ENCODE assay signal across 8 cellular contexts in genomic region chr11:64148200-64148916, GRCh38. TPM values are rescaled to one million over a fixed set of nuclear protein-coding genes. Genes with fewer than 3 reads are reported as not detected.
DNase-seq lines count a peak whose midpoint lies in the region; ATAC-seq, FAIRE-seq and TF ChIP-seq lines count a peak whose summit lies in the region.

No MANE protein-coding gene starts in this region.

- ATAC-seq in CD4-positive, CD25-positive, alpha-beta regulatory T cell (ENCODE audit: low read depth in 2 of 2) = peak; percentile 48 to 54
- ATAC-seq in Panc1 (peak; percentile 82), HG02970 (IDR thresholded peaks at IDR 0.05; ENCODE audit: low FRiP score, unreplicated experiment) (no peak)
- ATAC-seq in stimulated activated naive B cell treated with anti-CD40 and anti-IgM and Interleukin-4, amounts not matched to agents 10 μg/mL and 1 μg/mL and 100 μg/mL, for 72 hours (replicated peaks) = peak; percentile 73 to 76

- peak overlapping the region; percentile 77 for H3K4me2 ChIP-seq in fibroblast of lung (ENCODE audit: extremely low read depth, insufficient read depth, low read length)

- intact Hi-C loops in Panc1 (cut with micrococcal nuclease; ENCODE audit: unreplicated experiment) = no loop called here

- no peak overlapping the region for H3K27ac Mint-ChIP-seq in CD4-positive, CD25-positive, alpha-beta regulatory T cell
- peak overlapping the region; percentile 93 to 97 (median 96) for H3K27ac Mint-ChIP-seq in nephron
- H3K27ac Mint-ChIP-seq in stimulated activated naive B cell treated with anti-CD40 and anti-IgM and Interleukin-4, amounts not matched to agents 10 μg/mL and 1 μg/mL and 100 μg/mL, for 72 hours = no peak overlapping the region

- H2AFZ ChIP-seq in fibroblast of lung (ENCODE audit: low read length) = no peak overlapping the region

- H3K4me1 Mint-ChIP-seq in CD4-positive, CD25-positive, alpha-beta regulatory T cell = peaks cover 0 to 19% (median 10%) of the 10 kb centered on the region in 4 donors
- peaks cover 26% of the 10 kb centered on the region for H3K4me1 Mint-ChIP-seq in nephron
- H3K4me1 Mint-ChIP-seq in stimulated activated naive B cell treated with anti-CD40 and anti-IgM and Interleukin-4, amounts not matched to agents 10 μg/mL and 1 μg/mL and 100 μg/mL, for 72 hours = peaks cover 19 to 22% of the 10 kb centered on the region in 2 donors

- peak; percentile 57 to 66 (median 65) for DNase-seq in CD4-positive, CD25-positive, alpha-beta regulatory T cell
- peak; percentile 74 for DNase-seq in HTR-8/SVneo (ENCODE audit: insufficient read length, low spot score)
- no peak for DNase-seq in Panc1 (ENCODE audit: low read depth, low spot score)
- DNase-seq in activated T-helper 1 cell treated with Interleukin-2 at 50 U/mL for 16 hours (ENCODE audit: low read depth) = peak; percentile 52
- peak; percentile 45 to 82 for DNase-seq in fibroblast of lung (ENCODE audit: low read depth in 2 of 2)
- DNase-seq in stimulated activated naive B cell treated with anti-CD40 and anti-IgM and Interleukin-4, amounts not matched to agents 10 μg/mL and 1 μg/mL and 100 μg/mL, for 72 hours = peak; percentile 50

- no peaks in the 10 kb centered on the region for H3K36me3 ChIP-seq in CD4-positive, CD25-positive, alpha-beta regulatory T cell (ENCODE audit: control insufficient read depth, insufficient read depth, low read length)
- no peaks in the 10 kb centered on the region for H3K36me3 ChIP-seq in Panc1 (ENCODE audit: control insufficient read depth, insufficient read depth, low read length)
- H3K36me3 ChIP-seq in fibroblast of lung (ENCODE audit: control insufficient read depth, insufficient read depth, low read length) = no peaks in the 10 kb centered on the region

- no peaks in the 10 kb centered on the region for H3K9me3 ChIP-seq in CD4-positive, CD25-positive, alpha-beta regulatory T cell (ENCODE audit: control insufficient read depth in 2 of 2, low read length in 2 of 2)
- H3K9me3 ChIP-seq in Panc1 (ENCODE audit: control insufficient read depth, insufficient read depth, low read depth, low read length) (no peaks in the 10 kb centered on the region), fibroblast of lung (ENCODE audit: control insufficient read depth, insufficient read depth, low read depth, low read length) (no peaks in the 10 kb centered on the region)

- CTCF ChIA-PET in Panc1 (lab: Charles Lee) = interaction anchor here (0.6 to 0.8 kb wide), 3 partner anchors 16 to 108 kb away, joined by 3 to 4 read pairs (median 3); no protein-coding TSS in a partner anchor

- in situ Hi-C loops in Panc1 (cut with HindIII; ENCODE audit: low pct_unique_long_range_greater_than_20kb, low sequenced_read_pairs) = no loop called here

- no peak overlapping the region for H3K4me3 ChIP-seq in CD4-positive, CD25-positive, alpha-beta regulatory T cell (ENCODE audit: low read depth, low read length)
- no peak overlapping the region for H3K4me3 ChIP-seq in Panc1 (ENCODE audit: low read depth in 2 of 2, low read length in 2 of 2)
- H3K4me3 ChIP-seq in fibroblast of lung (replicated peaks in 1 of 4; ENCODE audit: control extremely low read depth in 1 of 4, insufficient read depth in 1 of 4, low read depth in 3 of 4, low read length in 4 of 4) = peak overlapping the region in 3 of 4 experiments; percentile 10 to 34 (median 25)

- no peak for FAIRE-seq in HTR-8/SVneo (lab: Jason Lieb, UNC)

- POLR2A ChIA-PET in Panc1 (lab: Charles Lee) = no interaction called here

- no peak overlapping the region for H3K27ac ChIP-seq in CD4-positive, CD25-positive, alpha-beta regulatory T cell (ENCODE audit: insufficient read depth, low read length, poor library complexity, severe bottlenecking)
- H3K27ac ChIP-seq in Panc1 (ENCODE audit: low read length) (no peak overlapping the region), fibroblast of lung (ENCODE audit: insufficient read depth, low read length) (no peak overlapping the region)

- no peak overlapping the region for H3K4me3 Mint-ChIP-seq in CD4-positive, CD25-positive, alpha-beta regulatory T cell
- H3K4me3 Mint-ChIP-seq in nephron = peak overlapping the region; percentile 69 to 81 (median 69)
- no peak overlapping the region for H3K4me3 Mint-ChIP-seq in stimulated activated naive B cell treated with anti-CD40 and anti-IgM and Interleukin-4, amounts not matched to agents 10 μg/mL and 1 μg/mL and 100 μg/mL, for 72 hours

- H3K79me2 ChIP-seq in fibroblast of lung (ENCODE audit: control insufficient read depth, insufficient read depth, low read length) = no peaks in the 10 kb centered on the region

- BruUV-seq in Panc1 (replicated peaks; lab: Mats Ljungman, UMichigan) = no TSS peak

- H3K27me3 ChIP-seq in CD4-positive, CD25-positive, alpha-beta regulatory T cell (ENCODE audit: control insufficient read depth, insufficient read depth, low read length) = no peaks in the 10 kb centered on the region
- no peaks in the 10 kb centered on the region for H3K27me3 ChIP-seq in Panc1 (ENCODE audit: control insufficient read depth, insufficient read depth, low read length)
- no peaks in the 10 kb centered on the region for H3K27me3 ChIP-seq in fibroblast of lung (ENCODE audit: control insufficient read depth, insufficient read depth, low read length)

- H3K27me3 Mint-ChIP-seq in CD4-positive, CD25-positive, alpha-beta regulatory T cell = no peaks in the 10 kb centered on the region
- peaks cover 17% of the 10 kb centered on the region for H3K27me3 Mint-ChIP-seq in nephron (ENCODE audit: low read depth)
- H3K27me3 Mint-ChIP-seq in stimulated activated naive B cell treated with anti-CD40 and anti-IgM and Interleukin-4, amounts not matched to agents 10 μg/mL and 1 μg/mL and 100 μg/mL, for 72 hours = no peaks in the 10 kb centered on the region

- peaks cover 0 to 2% (median 0%) of the 10 kb centered on the region in 7 donors for H3K9me3 Mint-ChIP-seq in CD4-positive, CD25-positive, alpha-beta regulatory T cell
- H3K9me3 Mint-ChIP-seq in nephron = no peaks in the 10 kb centered on the region
- H3K9me3 Mint-ChIP-seq in stimulated activated naive B cell treated with anti-CD40 and anti-IgM and Interleukin-4, amounts not matched to agents 10 μg/mL and 1 μg/mL and 100 μg/mL, for 72 hours = no peaks in the 10 kb centered on the region

- H3K9ac ChIP-seq in fibroblast of lung (ENCODE audit: insufficient read depth, low read length) = no peak overlapping the region

- H4K20me1 ChIP-seq in fibroblast of lung (ENCODE audit: control insufficient read depth, extremely low read depth, insufficient read depth, low read length) = no peaks in the 10 kb centered on the region

- H3K36me3 Mint-ChIP-seq in CD4-positive, CD25-positive, alpha-beta regulatory T cell = no peaks in the 10 kb centered on the region
- no peaks in the 10 kb centered on the region for H3K36me3 Mint-ChIP-seq in nephron (ENCODE audit: low read depth)
- peaks cover 4 to 5% of the 10 kb centered on the region in 2 donors for H3K36me3 Mint-ChIP-seq in stimulated activated naive B cell treated with anti-CD40 and anti-IgM and Interleukin-4, amounts not matched to agents 10 μg/mL and 1 μg/mL and 100 μg/mL, for 72 hours

- peaks cover 12% of the 10 kb centered on the region for H3K4me1 ChIP-seq in CD4-positive, CD25-positive, alpha-beta regulatory T cell (ENCODE audit: control insufficient read depth, insufficient read depth, low read length, poor library complexity, severe bottlenecking)
- H3K4me1 ChIP-seq in Panc1 (ENCODE audit: control insufficient read depth, insufficient read depth, low read length) = peaks cover 8% of the 10 kb centered on the region
- H3K4me1 ChIP-seq in fibroblast of lung (ENCODE audit: control insufficient read depth, extremely low read depth, insufficient read depth, low read length) = no peaks in the 10 kb centered on the region

- peak; percentile 95 for TF ChIP-seq CTCF in Panc1 (IDR thresholded peaks at IDR 0.05)
- TF ChIP-seq CTCF in fibroblast of lung (conservative IDR thresholded peaks at IDR 0.05 in 1 of 2, IDR thresholded peaks at IDR 0.05 in 1 of 2; ENCODE audit: low read depth in 1 of 2, low read length in 2 of 2) = peak; percentile 91 to 93
- TF ChIP-seq CTCF in nephron (IDR thresholded peaks at IDR 0.05; ENCODE audit: unreplicated experiment in 3 of 3) = peak; percentile 97

RNA-seq across cellular contexts. Expression of gene MACROD1, which starts 17.6 kb away (rescaled TPM):
- total RNA-seq in CD4-positive, CD25-positive, alpha-beta regulatory T cell = 5.6 TPM
- polyA plus RNA-seq in CD4-positive, CD25-positive, alpha-beta regulatory T cell = 10 to 100 TPM in 1 of 4 donors, 1 to 10 TPM in 3; 5.3 to 12.7 (median 7.0) TPM
- total RNA-seq in Panc1 (2021; ENCODE audit: unreplicated experiment) (16.8 TPM), fibroblast of lung (24.8 and 28.2 TPM in 2 replicates)
- 40.6 TPM for polyA plus RNA-seq in Panc1 (2012; ENCODE audit: insufficient read length)
- polyA plus RNA-seq in fibroblast of lung = 6.0 and 8.8 TPM in 2 replicates
- 10.5 and 12.6 TPM in 2 replicates for polyA plus RNA-seq in fibroblast of lung (2012)
- 5.2 and 6.6 TPM in 2 replicates for polyA minus RNA-seq in fibroblast of lung (ENCODE audit: low replicate concordance)

RNA-seq across cellular contexts. Expression of gene STIP1, which starts 37.6 kb away (rescaled TPM):
- 57.8 TPM for total RNA-seq in CD4-positive, CD25-positive, alpha-beta regulatory T cell
- 10 to 100 TPM; 62.8 to 72.3 (median 64.8) TPM for polyA plus RNA-seq in CD4-positive, CD25-positive, alpha-beta regulatory T cell
- total RNA-seq in Panc1 (2021; ENCODE audit: unreplicated experiment) (344 TPM), fibroblast of lung (96.3 and 98.8 TPM in 2 replicates)
- 434 TPM for polyA plus RNA-seq in Panc1 (2012; ENCODE audit: insufficient read length)
- polyA plus RNA-seq in fibroblast of lung = 147 and 198 TPM in 2 replicates
- polyA plus RNA-seq in fibroblast of lung (2012) = 140 and 180 TPM in 2 replicates
- polyA minus RNA-seq in fibroblast of lung (ENCODE audit: low replicate concordance) = 136 and 252 TPM in 2 replicates

RNA-seq across cellular contexts. Expression of gene FERMT3, which starts 58.2 kb away (rescaled TPM):
- 156 TPM for total RNA-seq in CD4-positive, CD25-positive, alpha-beta regulatory T cell
- 100 to 1,000 TPM; 151 to 183 (median 175) TPM for polyA plus RNA-seq in CD4-positive, CD25-positive, alpha-beta regulatory T cell
- total RNA-seq in Panc1 (2021; ENCODE audit: unreplicated experiment) (2.9 TPM), fibroblast of lung (1.0 and 3.6 TPM in 2 replicates)
- polyA plus RNA-seq in Panc1 (2012; ENCODE audit: insufficient read length) = 2.1 TPM
- polyA plus RNA-seq in fibroblast of lung = 1.2 and 1.9 TPM in 2 replicates
- polyA plus RNA-seq in fibroblast of lung (2012) = 2.3 and 4.6 TPM in 2 replicates
- 2.1 and 2.6 TPM in 2 replicates for polyA minus RNA-seq in fibroblast of lung (ENCODE audit: low replicate concordance)

Comparison
In these comparisons a context has a peak if more than half of its experiments do, and no peak if none do; other contexts are left out.
1. H3K4me3 ChIP-seq: peak in fibroblast of lung (3 of 4); none in CD4-positive, CD25-positive, alpha-beta regulatory T cell (single experiment) and Panc1 (0 of 2).
2. H3K27ac Mint-ChIP-seq: peak in nephron (3 of 3); none in CD4-positive, CD25-positive, alpha-beta regulatory T cell (0 of 3) and stimulated activated naive B cell treated with anti-CD40 and anti-IgM and Interleukin-4, amounts not matched to agents 10 μg/mL and 1 μg/mL and 100 μg/mL, for 72 hours (single experiment).
3. H3K4me3 Mint-ChIP-seq: peak in nephron (3 of 3); none in CD4-positive, CD25-positive, alpha-beta regulatory T cell (0 of 4) and stimulated activated naive B cell treated with anti-CD40 and anti-IgM and Interleukin-4, amounts not matched to agents 10 μg/mL and 1 μg/mL and 100 μg/mL, for 72 hours (0 of 2).
4. RNA of gene FERMT3, which starts 58.2 kb away (total RNA-seq): 156 TPM in CD4-positive, CD25-positive, alpha-beta regulatory T cell (single experiment); 1.0 to 3.6 TPM in fibroblast of lung and 2.9 TPM in Panc1 (single experiment); every median in the first group is over 10 times any median in the second.
5. Peak in every context shown above with its lines, with median percentiles within 50 percentile points of each other: CTCF ChIP-seq.